ENCODE assay signal across 17 cellular contexts in genomic region chr10:84427903-84428650, GRCh38.
DNase-seq lines count a peak whose midpoint lies in the region; ATAC-seq, FAIRE-seq and TF ChIP-seq lines count a peak whose summit lies in the region.
"Had no signal": no experiment of that assay in that cellular context is flagged by ENCODE, and none has a peak within 500 bp of the region (broad histone marks: within the 10 kb centered on the region; RNA-seq: fewer than 3 reads in every experiment).

No MANE protein-coding gene starts in this region.

- peak; percentile 78 for FAIRE-seq in H54 (lab: Jason Lieb, UNC)
- FAIRE-seq: HTR-8/SVneo, TTC549 had no signal

- peaks cover 11% of the 10 kb centered on the region for H3K36me3 ChIP-seq in osteoblast (ENCODE audit: insufficient read depth, low read length)
- H3K36me3 ChIP-seq: HAP-1 had no signal

- TF ChIP-seq CTCF in brain (conservative IDR thresholded peaks at IDR 0.05) (no peak), osteoblast (IDR thresholded peaks at IDR 0.05; ENCODE audit: extremely low read depth, low read depth, low read length) (no peak)

- H3K4me3 ChIP-seq in osteoblast (ENCODE audit: insufficient read depth, low read length), result no peak overlapping the region
- H3K4me3 ChIP-seq: HAP-1 had no signal

- peaks cover 55% of the 10 kb centered on the region for H3K36me3 Mint-ChIP-seq in brain

- no peaks in the 10 kb centered on the region for H3K27me3 Mint-ChIP-seq in brain
- H3K27me3 Mint-ChIP-seq: activated CD4-positive, alpha-beta memory T cell treated with anti-CD3 and anti-CD28 coated beads for 36 hours had no signal

- peaks cover 42% of the 10 kb centered on the region for H3K4me1 Mint-ChIP-seq in brain

- H3K4me1 ChIP-seq in osteoblast (ENCODE audit: insufficient read depth, low read length), result peaks cover 18% of the 10 kb centered on the region

- no peaks in the 10 kb centered on the region for H3K27me3 ChIP-seq in osteoblast (ENCODE audit: insufficient read depth, low read length)

- no peak for TF ChIP-seq POLR2A in H54 (IDR thresholded peaks at IDR 0.05; ENCODE audit: low read depth, low read length)

- H3K4me3 Mint-ChIP-seq in brain, result peak overlapping the region in 2 of 5 experiments; percentile 19 to 31
- H3K4me3 Mint-ChIP-seq: activated CD4-positive, alpha-beta memory T cell treated with anti-CD3 and anti-CD28 coated beads for 36 hours had no signal

- no peak for ATAC-seq in GM19467 (IDR thresholded peaks at IDR 0.05; ENCODE audit: unreplicated experiment)
- ATAC-seq: SK-N-SH treated with all-trans-retinoic acid at 6 μM for 48 hours had no signal

- H2AFZ ChIP-seq in osteoblast (ENCODE audit: low read length), result no peak overlapping the region

- no peaks in the 10 kb centered on the region for H3K9me3 ChIP-seq in osteoblast (ENCODE audit: low read depth, low read length)
- H3K9me3 ChIP-seq: HAP-1 had no signal

- H3K27ac Mint-ChIP-seq in brain, result peak overlapping the region in 3 of 5 experiments; percentile 6 to 73 (median 45)
- H3K27ac Mint-ChIP-seq: activated CD4-positive, alpha-beta memory T cell treated with anti-CD3 and anti-CD28 coated beads for 36 hours had no signal

- DNase-seq in H54 (ENCODE audit: insufficient read length, low spot score), result no peak
- DNase-seq in NCI-H2196 (lab: John Stamatoyannopoulos, UW; ENCODE audit: unreplicated experiment), result peak; percentile 34
- DNase-seq in osteoblast (ENCODE audit: insufficient read length, low spot score, missing footprints), result peak; percentile 39
- DNase-seq in middle frontal gyrus (ENCODE audit: extremely low spot score, low spot score), result no peak
- no peak for DNase-seq in NCI-H2081 treated with DMSO at 0.1 percent for 48 hours (lab: John Stamatoyannopoulos, UW)
- DNase-seq: activated CD4-positive, alpha-beta memory T cell treated with anti-CD3 and anti-CD28 coated beads for 36 hours; activated T-cell treated with anti-CD3 and anti-CD28 coated beads, Interleukin-2, amount 50 U/mL, for 48 hours; hypothalamus; left cardiac atrium; MM.1S; NCI-H2171 had no signal

- no peak overlapping the region for H3K4me2 ChIP-seq in osteoblast (ENCODE audit: insufficient read depth, low read length)

- H3K27ac ChIP-seq in osteoblast (ENCODE audit: low read depth, low read length), result no peak overlapping the region

- peaks cover 63% of the 10 kb centered on the region for H3K79me2 ChIP-seq in osteoblast (ENCODE audit: insufficient read depth, low read length)

- H3K9me3 Mint-ChIP-seq in brain, result peaks cover 0 to 4% (median 0%) of the 10 kb centered on the region in 5 experiments
- H3K9me3 Mint-ChIP-seq: activated CD4-positive, alpha-beta memory T cell treated with anti-CD3 and anti-CD28 coated beads for 36 hours had no signal

- H4K20me1 ChIP-seq in osteoblast (ENCODE audit: insufficient read depth, low read length), result peaks cover 8% of the 10 kb centered on the region

Comparison
In these comparisons a context has a peak if more than half of its experiments do, and no peak if none do; other contexts are left out.
1. DNase-seq: peak in NCI-H2196 (single experiment) and osteoblast (single experiment); none in H54 (single experiment), middle frontal gyrus (single experiment) and NCI-H2081 treated with DMSO at 0.1 percent for 48 hours (single experiment).